ENCODE assay signal across 10 cellular contexts in genomic region chr13:51643114-51643881, GRCh38. TPM values are rescaled to one million over a fixed set of nuclear protein-coding genes. Genes with fewer than 3 reads are reported as not detected.
DNase-seq lines count a peak whose midpoint lies in the region; ATAC-seq and TF ChIP-seq lines count a peak whose summit lies in the region.
"Had no signal": no experiment of that assay in that cellular context is flagged by ENCODE, and none has a peak within 500 bp of the region (broad histone marks: within the 10 kb centered on the region; RNA-seq: fewer than 3 reads in every experiment).

No MANE protein-coding gene starts in this region.

- H3K4me1 Mint-ChIP-seq in activated T-cell treated with anti-CD3 and anti-CD28 coated beads, Interleukin-2, amount 50 U/mL, for 4 hours (ENCODE audit: low read depth): peaks cover 52% of the 10 kb centered on the region
- H3K4me1 Mint-ChIP-seq in T-cell: peaks cover 42 to 60% (median 59%) of the 10 kb centered on the region in 3 donors
- H3K4me1 Mint-ChIP-seq in stimulated activated naive CD8-positive, alpha-beta T cell treated with anti-CD3 and anti-CD28 coated beads, Interleukin-15, Interleukin-2, amounts not matched to agents 100 ng/mL and 50 ng/mL, for 24 hours (ENCODE audit: low read depth): peaks cover 46% of the 10 kb centered on the region

- peak overlapping the region; percentile 37 for H3K4me3 Mint-ChIP-seq in activated T-cell treated with anti-CD3 and anti-CD28 coated beads, Interleukin-2, amount 50 U/mL, for 4 hours
- peak overlapping the region; percentile 22 to 71 (median 64) for H3K4me3 Mint-ChIP-seq in T-cell
- H3K4me3 Mint-ChIP-seq in stimulated activated naive CD8-positive, alpha-beta T cell treated with anti-CD3 and anti-CD28 coated beads, Interleukin-15, Interleukin-2, amounts not matched to agents 100 ng/mL and 50 ng/mL, for 24 hours: no peak overlapping the region

- peak overlapping the region; percentile 85 to 93 for H3K27ac Mint-ChIP-seq in T-cell
- peak overlapping the region; percentile 40 for H3K27ac Mint-ChIP-seq in stimulated activated naive CD8-positive, alpha-beta T cell treated with anti-CD3 and anti-CD28 coated beads, Interleukin-15, Interleukin-2, amounts not matched to agents 100 ng/mL and 50 ng/mL, for 24 hours

- no peak overlapping the region for H3K4me3 ChIP-seq in fibroblast of villous mesenchyme (ENCODE audit: low read depth, low read length)
- H3K4me3 ChIP-seq: HAP-1, skin epidermis had no signal

- POLR2A ChIA-PET in T-cell (lab: Charles Lee): interaction anchor here (1.0 kb wide), 2 partner anchors 190 kb away, joined by 3 to 4 read pairs; partner anchors contain the start of gene INTS6 (in 2 of the 2)

- no peak for ATAC-seq in activated T-cell treated with anti-CD3 and anti-CD28 coated beads, Interleukin-2, amount 50 U/mL, for 4 hours
- no peak for ATAC-seq in T-cell (replicated peaks in 1 of 4)
- ATAC-seq in HG03565 (IDR thresholded peaks at IDR 0.05; ENCODE audit: unreplicated experiment): no peak

- no peaks in the 10 kb centered on the region for H3K36me3 Mint-ChIP-seq in activated T-cell treated with anti-CD3 and anti-CD28 coated beads, Interleukin-2, amount 50 U/mL, for 4 hours (ENCODE audit: insufficient read depth)
- peaks cover 2% of the 10 kb centered on the region for H3K36me3 Mint-ChIP-seq in T-cell
- H3K36me3 Mint-ChIP-seq in stimulated activated naive CD8-positive, alpha-beta T cell treated with anti-CD3 and anti-CD28 coated beads, Interleukin-15, Interleukin-2, amounts not matched to agents 100 ng/mL and 50 ng/mL, for 24 hours (ENCODE audit: low read depth): no peaks in the 10 kb centered on the region

- CTCF ChIA-PET in T-cell (lab: Charles Lee): interaction anchor here in 1 of 2 donors (0.6 to 0.7 kb wide), 2 partner anchors 199 to 489 kb away, joined by 3 to 5 read pairs; no protein-coding TSS in a partner anchor

- TF ChIP-seq CTCF in fibroblast of villous mesenchyme (IDR thresholded peaks at IDR 0.05; ENCODE audit: insufficient read depth, low read depth, low read length): no peak

- no peak for DNase-seq in activated T-cell treated with anti-CD3 and anti-CD28 coated beads, Interleukin-2, amount 50 U/mL, for 4 hours
- no peak for DNase-seq in activated T-cell treated with anti-CD3 and anti-CD28 coated beads, Interleukin-2, amount 50 U/mL, for 1 hour
- DNase-seq in T-cell (no peak), fibroblast of villous mesenchyme (ENCODE audit: low read depth) (peak; percentile 87), NCI-H2196 treated with DMSO at 0.1 percent for 48 hours (lab: John Stamatoyannopoulos, UW; ENCODE audit: unreplicated experiment) (no peak)
- no peak for DNase-seq in central memory CD4-positive, alpha-beta T cell

- H3K9me3 Mint-ChIP-seq in activated T-cell treated with anti-CD3 and anti-CD28 coated beads, Interleukin-2, amount 50 U/mL, for 4 hours: no peaks in the 10 kb centered on the region
- H3K9me3 Mint-ChIP-seq in T-cell: no peaks in the 10 kb centered on the region
- no peaks in the 10 kb centered on the region for H3K9me3 Mint-ChIP-seq in stimulated activated naive CD8-positive, alpha-beta T cell treated with anti-CD3 and anti-CD28 coated beads, Interleukin-15, Interleukin-2, amounts not matched to agents 100 ng/mL and 50 ng/mL, for 24 hours

- no peaks in the 10 kb centered on the region for H3K27me3 Mint-ChIP-seq in activated T-cell treated with anti-CD3 and anti-CD28 coated beads, Interleukin-2, amount 50 U/mL, for 4 hours (ENCODE audit: low read depth)
- H3K27me3 Mint-ChIP-seq in T-cell: no peaks in the 10 kb centered on the region
- no peaks in the 10 kb centered on the region for H3K27me3 Mint-ChIP-seq in stimulated activated naive CD8-positive, alpha-beta T cell treated with anti-CD3 and anti-CD28 coated beads, Interleukin-15, Interleukin-2, amounts not matched to agents 100 ng/mL and 50 ng/mL, for 24 hours

RNA-seq across cellular contexts. Expression of gene WDFY2, which starts 59.0 kb away (rescaled TPM):
- total RNA-seq in activated T-cell treated with anti-CD3 and anti-CD28 coated beads, Interleukin-2, amount 50 U/mL, for 4 hours: 1 to 10 TPM; 4.9 to 6.7 (median 6.3) TPM
- 10 to 100 TPM; 18.2 to 28.3 (median 20.0) TPM for total RNA-seq in T-cell
- total RNA-seq in fibroblast of villous mesenchyme: 6.0 and 8.1 TPM in 2 replicates
